In the genomic region with DNA sequence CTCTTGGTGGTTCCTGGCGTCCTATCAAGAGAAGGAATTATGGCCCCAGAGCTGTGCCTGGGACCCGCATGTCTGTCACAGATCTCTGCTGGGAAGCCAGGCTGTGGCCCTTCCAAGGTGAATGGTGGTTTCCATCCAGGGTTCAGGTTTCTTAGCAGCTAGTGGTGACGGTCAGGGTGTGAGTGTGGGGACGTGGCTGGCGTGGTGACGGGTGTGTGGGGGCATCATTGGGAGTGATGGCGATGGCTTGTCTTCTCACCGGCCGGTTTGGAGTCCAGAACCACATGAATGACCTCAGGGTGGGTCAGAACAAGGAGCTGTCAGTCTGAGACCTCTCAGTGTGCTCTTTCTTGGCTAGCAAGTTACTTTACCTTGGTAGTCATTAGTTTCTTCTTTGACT, we compare ENCODE assay signal across 22 cellular contexts.
"Had no signal": no experiment of that assay in that cellular context is flagged by ENCODE, and none has a peak within 500 bp of the region (broad histone marks: within the 10 kb centered on the region; RNA-seq: fewer than 3 reads in every experiment).

No MANE protein-coding gene starts in this region.

- H3K36me3 ChIP-seq: esophagus muscularis mucosa, gastroesophageal sphincter, heart right ventricle, neutrophil, thyroid gland, vagina had no signal

- H3K4me3 ChIP-seq: esophagus muscularis mucosa, gastroesophageal sphincter, heart right ventricle, thyroid gland, vagina had no signal

- H3K9me3 ChIP-seq: esophagus muscularis mucosa, gastroesophageal sphincter, heart right ventricle, neutrophil, thyroid gland, vagina had no signal

- DNase-seq: activated CD4-positive, alpha-beta T cell treated with anti-CD3 and anti-CD28 coated beads, Interleukin-2, amount 50 U/mL, for 1 hour; activated CD4-positive, CD25-positive, alpha-beta regulatory T cell treated with anti-CD3 and anti-CD28 coated beads, Interleukin-2, amount 50 U/mL, for 72 hours; activated CD8-positive, alpha-beta memory T cell treated with anti-CD3 and anti-CD28 coated beads, Interleukin-2, amount 50 U/mL, for 4 hours; activated effector memory CD4-positive, alpha-beta T cell treated with Interleukin-2 at 50 U/mL for 16 hours; activated naive CD4-positive, alpha-beta T cell treated with anti-CD3 and anti-CD28 coated beads, Interleukin-2, amount 10 ng/mL, durations not matched to agents 7 days and 5 days; activated naive CD8-positive, alpha-beta T cell treated with anti-CD3 and anti-CD28 coated beads, Interleukin-2, amount 50 U/mL, for 24 hours; activated T-cell treated with anti-CD3 and anti-CD28 coated beads, Interleukin-2, amount 50 U/mL, for 48 hours; anterior cingulate cortex; cortex of kidney; heart right ventricle; immature natural killer cell; naive thymus-derived CD4-positive, alpha-beta T cell; retina; stimulated activated CD4-positive, alpha-beta T cell treated with anti-CD3 and anti-CD28 coated beads, Interleukin-12 subunit alpha, Interleukin-12 subunit beta, amount 100 ng/mL, for 4 hours; stimulated activated CD4-positive, alpha-beta T cell treated with anti-CD3 and anti-CD28 coated beads, Interleukin-1b, Interleukin-23, amount 100 ng/mL, for 48 hours; stimulated activated CD8-positive, alpha-beta memory T cell treated with anti-CD3 and anti-CD28 coated beads, Interleukin-4, amount 100 ng/mL, for 48 hours; stimulated activated naive CD4-positive, alpha-beta T cell treated with Interleukin-2 at 50 U/mL for 16 hours; thyroid gland had no signal

- ATAC-seq: activated naive CD8-positive, alpha-beta T cell treated with anti-CD3 and anti-CD28 coated beads, Interleukin-2, amount 50 U/mL, for 24 hours; gastroesophageal sphincter; naive thymus-derived CD4-positive, alpha-beta T cell had no signal
